ENCODE assay signal across 9 cellular contexts in genomic region chr16:3306078-3306477, GRCh38. TPM values are rescaled to one million over a fixed set of nuclear protein-coding genes. Genes with fewer than 3 reads are reported as not detected.
DNase-seq lines count a peak whose midpoint lies in the region; TF ChIP-seq lines count a peak whose summit lies in the region.
"Had no signal": no experiment of that assay in that cellular context is flagged by ENCODE, and none has a peak within 500 bp of the region (broad histone marks: within the 10 kb centered on the region; RNA-seq: fewer than 3 reads in every experiment).

No MANE protein-coding gene starts in this region.

- H4K20me1 ChIP-seq in DOHH2 (ENCODE audit: control insufficient read depth, insufficient read depth, low read depth, low read length), result no peaks in the 10 kb centered on the region
- H4K20me1 ChIP-seq in fibroblast of lung (ENCODE audit: control insufficient read depth, extremely low read depth, insufficient read depth, low read length), result no peaks in the 10 kb centered on the region

- H3K4me1 ChIP-seq in DOHH2 (ENCODE audit: control insufficient read depth, low read length), result peaks cover 23% of the 10 kb centered on the region
- peaks cover 2% of the 10 kb centered on the region for H3K4me1 ChIP-seq in fibroblast of lung (ENCODE audit: control insufficient read depth, extremely low read depth, insufficient read depth, low read length)
- H3K4me1 ChIP-seq in prostate gland (replicated peaks), result no peaks in the 10 kb centered on the region

- H3K9ac ChIP-seq in SK-N-MC (ENCODE audit: insufficient read length), result peak overlapping the region; percentile 84
- H3K9ac ChIP-seq in fibroblast of lung (ENCODE audit: insufficient read depth, low read length), result peak overlapping the region; percentile 93

- H3K36me3 ChIP-seq in DOHH2 (ENCODE audit: control insufficient read depth, low read length) (peaks cover 53% of the 10 kb centered on the region), SK-N-MC (ENCODE audit: insufficient read depth, low read length) (peaks cover 38% of the 10 kb centered on the region), fibroblast of lung (ENCODE audit: control insufficient read depth, insufficient read depth, low read length) (peaks cover 2% of the 10 kb centered on the region), prostate gland (peaks cover 4 to 8% of the 10 kb centered on the region in 2 donors)

- WGBS in prostate gland, result 54% methylated on average over 11 of the region's 11 CpGs

- H3K27me3 ChIP-seq in DOHH2 (ENCODE audit: control insufficient read depth, low read length) (no peaks in the 10 kb centered on the region), fibroblast of lung (ENCODE audit: control insufficient read depth, insufficient read depth, low read length) (no peaks in the 10 kb centered on the region), prostate gland (replicated peaks; ENCODE audit: insufficient read depth) (no peaks in the 10 kb centered on the region)

- H3K4me2 ChIP-seq in DOHH2 (ENCODE audit: low read length) (peak overlapping the region; percentile 77), fibroblast of lung (ENCODE audit: extremely low read depth, insufficient read depth, low read length) (peak overlapping the region; percentile 94)

- TF ChIP-seq CTCF in DOHH2 (IDR thresholded peaks at IDR 0.05; ENCODE audit: low read depth, low read length, poor library complexity, severe bottlenecking), result no peak
- no peak for TF ChIP-seq CTCF in fibroblast of lung (conservative IDR thresholded peaks at IDR 0.05 in 1 of 2, IDR thresholded peaks at IDR 0.05 in 1 of 2; ENCODE audit: low read depth in 1 of 2, low read length in 2 of 2)
- no peak for TF ChIP-seq CTCF in prostate gland (IDR thresholded peaks at IDR 0.05)

- no peak for TF ChIP-seq POLR2A in prostate gland (IDR thresholded peaks at IDR 0.05)
- no peak for TF ChIP-seq POLR2A in erythroblast (IDR thresholded peaks at IDR 0.05; ENCODE audit: low read length)

- peaks cover 30% of the 10 kb centered on the region for H3K79me2 ChIP-seq in DOHH2 (ENCODE audit: control insufficient read depth, low read length)
- H3K79me2 ChIP-seq in fibroblast of lung (ENCODE audit: control insufficient read depth, insufficient read depth, low read length), result no peaks in the 10 kb centered on the region

- DNase-seq in SK-N-MC (ENCODE audit: low read depth, low spot score) (no peak), fibroblast of lung (ENCODE audit: low read depth in 2 of 2) (no peak), prostate gland (ENCODE audit: low spot score) (no peak), erythroblast (lab: John Stamatoyannopoulos, UW) (no peak), NCI-H345 (lab: John Stamatoyannopoulos, UW) (no peak), GOT3 (lab: John Stamatoyannopoulos, UW) (no peak)
- no peak for DNase-seq in stimulated activated naive CD4-positive, alpha-beta T cell (lab: John Stamatoyannopoulos, UW)

- no peak overlapping the region for H2AFZ ChIP-seq in fibroblast of lung (ENCODE audit: low read length)

- H3K4me3 ChIP-seq in DOHH2 (ENCODE audit: low read length) (peak overlapping the region; percentile 85), SK-N-MC (peak overlapping the region; percentile 83), fibroblast of lung (replicated peaks in 1 of 4; ENCODE audit: control extremely low read depth in 1 of 4, insufficient read depth in 1 of 4, low read depth in 3 of 4, low read length in 4 of 4) (peak overlapping the region; percentile 70 to 86 (median 79)), prostate gland (peak overlapping the region; percentile 73 to 78)

- H3K9me3 ChIP-seq in DOHH2 (ENCODE audit: control insufficient read depth, insufficient read depth, low read length) (peaks cover 32% of the 10 kb centered on the region), SK-N-MC (ENCODE audit: low read depth, low read length) (peaks cover 4% of the 10 kb centered on the region; the same call in 1 of the 2 replicates), fibroblast of lung (ENCODE audit: control insufficient read depth, insufficient read depth, low read depth, low read length) (peaks cover 2% of the 10 kb centered on the region), prostate gland (peaks cover 3% of the 10 kb centered on the region)

- H3K9me2 ChIP-seq in DOHH2 (replicated peaks; ENCODE audit: control insufficient read depth, low read length), result no peaks in the 10 kb centered on the region

- peaks cover 3% of the 10 kb centered on the region; the same call in 1 of the 2 replicates for H3F3A ChIP-seq in DOHH2 (ENCODE audit: control insufficient read depth, insufficient read depth)

- H3K27ac ChIP-seq in DOHH2 (ENCODE audit: low read depth, low read length) (no peak overlapping the region), SK-N-MC (peak overlapping the region; percentile 87), fibroblast of lung (ENCODE audit: insufficient read depth, low read length) (peak overlapping the region; percentile 91), prostate gland (peak overlapping the region; percentile 91 to 93)

- intact Hi-C loops in prostate gland (cut with DNase I), result loop anchor here (10.0 kb wide), 1 partner anchor 99 kb away; the partner anchor contains the start of genes ZNF174 and ZSCAN32

RNA-seq across cellular contexts. Expression of gene ZNF75A, which starts 0.8 kb away (rescaled TPM):
- total RNA-seq in fibroblast of lung (19.3 and 24.3 TPM in 2 replicates), prostate gland (10 to 100 TPM; 34.9 to 41.5 TPM)
- 13.4 and 14.4 TPM in 2 replicates for polyA plus RNA-seq in fibroblast of lung
- 9.3 and 10.4 TPM in 2 replicates for polyA plus RNA-seq in fibroblast of lung (2012)
- 2.5 and 8.1 TPM in 2 replicates for polyA minus RNA-seq in fibroblast of lung (ENCODE audit: low replicate concordance)

RNA-seq across cellular contexts. Expression of gene TIGD7, which starts 0.8 kb away (rescaled TPM):
- total RNA-seq in fibroblast of lung, result 9.2 and 9.6 TPM in 2 replicates
- polyA plus RNA-seq in fibroblast of lung, result 2.2 and 2.9 TPM in 2 replicates
- polyA plus RNA-seq in fibroblast of lung (2012), result 1.8 and 2.1 TPM in 2 replicates
- 0.48 and 0.82 TPM in 2 replicates for polyA minus RNA-seq in fibroblast of lung (ENCODE audit: low replicate concordance)
- total RNA-seq in prostate gland, result 10 to 100 TPM in 1 of 2 donors, 1 to 10 TPM in 1; 4.4 to 15.5 TPM

RNA-seq across cellular contexts. Expression of gene ZNF263, which starts 22.8 kb away (rescaled TPM):
- total RNA-seq in fibroblast of lung (37.3 and 47.5 TPM in 2 replicates), prostate gland (10 to 100 TPM; 51.2 to 88.8 TPM)
- 9.9 and 11.1 TPM in 2 replicates for polyA plus RNA-seq in fibroblast of lung
- polyA plus RNA-seq in fibroblast of lung (2012), result 16.2 and 19.3 TPM in 2 replicates
- 7.6 and 20.8 TPM in 2 replicates for polyA minus RNA-seq in fibroblast of lung (ENCODE audit: low replicate concordance)

RNA-seq across cellular contexts. Expression of gene OR2C1, which starts 49.6 kb away (rescaled TPM):
- under 0.01 and 0.17 TPM in 2 replicates for total RNA-seq in fibroblast of lung
- 0.09 and 0.31 TPM in 2 replicates for polyA plus RNA-seq in fibroblast of lung
- polyA plus RNA-seq in fibroblast of lung (2012), result 0.12 TPM in 1 of 2 replicates, not detected in the other
- not detected in 2 replicates for polyA minus RNA-seq in fibroblast of lung (ENCODE audit: low replicate concordance)
- 1 to 10 TPM in 1 of 2 donors, not detected in 1; 1.1 TPM for total RNA-seq in prostate gland
- total RNA-seq: T-helper 1 cell treated with Interleukin-12 subunit alpha and Interleukin-12 subunit beta and Interleukin-4 antibody, amounts not matched to agents 30 ng/mL and 1 ng/mL, for 36 hours had no signal

RNA-seq across cellular contexts. Expression of gene MEFV, which starts 49.6 kb away (rescaled TPM):
- under 0.01 and 0.17 TPM in 2 replicates for total RNA-seq in fibroblast of lung
- polyA plus RNA-seq in fibroblast of lung, result not detected in 2 replicates
- polyA plus RNA-seq in fibroblast of lung (2012), result not detected in 2 replicates
- not detected in 2 replicates for polyA minus RNA-seq in fibroblast of lung (ENCODE audit: low replicate concordance)
- total RNA-seq in prostate gland, result 1 to 10 TPM in 1 of 2 donors, under 1 TPM in 1; 0.77 to 5.9 TPM
- total RNA-seq: T-helper 1 cell treated with Interleukin-12 subunit alpha and Interleukin-12 subunit beta and Interleukin-4 antibody, amounts not matched to agents 30 ng/mL and 1 ng/mL, for 36 hours had no signal
